8 cellular contexts compared by ENCODE assay signal in the genomic region with DNA sequence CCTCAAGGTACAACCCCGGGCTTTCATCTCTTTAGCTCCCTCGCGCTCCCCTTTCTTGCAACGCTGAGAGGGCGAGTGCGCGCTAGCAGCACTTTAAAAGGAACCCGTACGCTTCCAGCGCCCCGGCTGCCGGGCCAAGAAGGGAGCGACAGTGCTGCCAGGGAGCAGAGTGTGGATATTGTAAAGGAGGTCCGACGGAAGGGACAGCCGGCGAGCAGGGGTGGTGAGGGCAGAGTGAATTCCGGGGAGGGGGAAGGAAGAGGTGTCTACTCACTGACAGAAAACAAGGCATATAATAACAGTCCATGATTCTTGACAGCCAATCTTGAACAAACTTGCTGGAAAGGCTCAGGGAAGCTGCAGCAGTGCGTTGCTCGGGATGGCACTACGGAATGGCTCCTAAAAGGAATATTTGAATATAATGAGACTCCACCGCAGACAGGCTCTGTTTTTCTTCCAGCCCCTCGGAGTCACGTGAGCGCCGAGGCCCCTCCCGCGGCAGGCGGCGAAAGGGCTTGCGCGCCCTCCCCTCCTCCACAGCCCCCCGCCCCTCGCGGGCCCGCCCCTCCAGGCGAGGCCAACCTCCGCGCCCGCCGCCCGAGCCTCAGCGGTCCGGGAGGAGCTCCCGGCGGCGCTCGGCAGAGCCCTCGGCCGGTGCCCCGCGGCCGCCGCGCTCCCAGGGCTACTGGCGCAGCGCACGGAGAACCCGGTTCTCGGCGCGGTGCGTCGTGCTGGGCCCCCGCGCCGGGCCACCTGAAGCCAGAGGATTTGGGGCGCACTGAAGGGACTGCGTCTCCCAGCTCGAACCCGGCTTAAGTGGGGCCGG. TPM values are rescaled to one million over a fixed set of nuclear protein-coding genes. Genes with fewer than 3 reads are reported as not detected.
A peak's percentile ranks its signal among the peaks of the same experiment; 100 is the strongest.
DNase-seq lines count a peak whose midpoint lies in the region; ATAC-seq and TF ChIP-seq lines count a peak whose summit lies in the region.

No MANE protein-coding gene starts in this region.

- peaks cover 19% of the 10 kb centered on the region for H3K4me1 ChIP-seq in effector memory CD4-positive, alpha-beta T cell (ENCODE audit: control insufficient read depth, insufficient read depth, low read length, poor library complexity, severe bottlenecking)
- H3K4me1 ChIP-seq in right lobe of liver, result peaks cover 0 to 14% (median 3%) of the 10 kb centered on the region in 4 donors

- peaks cover 20% of the 10 kb centered on the region for H3K27me3 ChIP-seq in effector memory CD4-positive, alpha-beta T cell (replicated peaks; ENCODE audit: control insufficient read depth, insufficient read depth, low read length, poor library complexity, severe bottlenecking)
- no peaks in the 10 kb centered on the region for H3K27me3 ChIP-seq in right lobe of liver

- H3K4me1 Mint-ChIP-seq in CD14-positive monocyte, result peaks cover 29% of the 10 kb centered on the region
- peaks cover 41% of the 10 kb centered on the region for H3K4me1 Mint-ChIP-seq in HFFc6 (ENCODE audit: low read depth)
- H3K4me1 Mint-ChIP-seq in stimulated activated memory B cell treated with anti-CD40 and anti-IgM and Interleukin-4, amounts not matched to agents 10 μg/mL and 1 μg/mL and 100 μg/mL, for 72 hours, result peaks cover 40% of the 10 kb centered on the region

- DNase-seq in CD14-positive monocyte (ENCODE audit: low spot score), result no peak
- peak; percentile 69 for DNase-seq in HFFc6
- no peak for DNase-seq in SK-N-MC (ENCODE audit: low read depth, low spot score)
- DNase-seq in effector memory CD4-positive, alpha-beta T cell, result no peak
- peak; percentile 89 to 92 (median 92) for DNase-seq in right lobe of liver

- H3K27ac Mint-ChIP-seq in CD14-positive monocyte, result no peak overlapping the region
- H3K27ac Mint-ChIP-seq in HFFc6, result peak overlapping the region; percentile 64; the same call in 1 of the 2 replicates
- H3K27ac Mint-ChIP-seq in stimulated activated memory B cell treated with anti-CD40 and anti-IgM and Interleukin-4, amounts not matched to agents 10 μg/mL and 1 μg/mL and 100 μg/mL, for 72 hours, result peak overlapping the region; percentile 44

- WGBS in right lobe of liver (ENCODE audit: insufficient coverage, low coverage, low lambda C conversion rate, missing lambda C conversion rate), result 0% methylated on average over 26 of the region's 72 CpGs

- TF ChIP-seq CTCF in CD14-positive monocyte (IDR thresholded peaks at IDR 0.05) (no peak), HFFc6 (IDR thresholded peaks at IDR 0.05) (no peak), right lobe of liver (IDR thresholded peaks at IDR 0.05) (no peak)

- H3K9me3 ChIP-seq in SK-N-MC (ENCODE audit: low read depth, low read length), result no peaks in the 10 kb centered on the region
- H3K9me3 ChIP-seq in effector memory CD4-positive, alpha-beta T cell (ENCODE audit: control insufficient read depth, low read length), result no peaks in the 10 kb centered on the region
- no peaks in the 10 kb centered on the region for H3K9me3 ChIP-seq in right lobe of liver

- peaks cover 0 to 2% of the 10 kb centered on the region in 2 donors for H3K36me3 Mint-ChIP-seq in CD14-positive monocyte
- peaks cover 12% of the 10 kb centered on the region; the same call in 1 of the 2 replicates for H3K36me3 Mint-ChIP-seq in HFFc6 (ENCODE audit: low read depth)
- no peaks in the 10 kb centered on the region for H3K36me3 Mint-ChIP-seq in stimulated activated memory B cell treated with anti-CD40 and anti-IgM and Interleukin-4, amounts not matched to agents 10 μg/mL and 1 μg/mL and 100 μg/mL, for 72 hours

- peak overlapping the region; percentile 81 to 93 for H3K4me3 Mint-ChIP-seq in CD14-positive monocyte
- peak overlapping the region; percentile 91 for H3K4me3 Mint-ChIP-seq in HFFc6
- peak overlapping the region; percentile 86 for H3K4me3 Mint-ChIP-seq in stimulated activated memory B cell treated with anti-CD40 and anti-IgM and Interleukin-4, amounts not matched to agents 10 μg/mL and 1 μg/mL and 100 μg/mL, for 72 hours

- peak; percentile 88 for TF ChIP-seq POLR2A in right lobe of liver (IDR thresholded peaks at IDR 0.05)

- H3K4me3 ChIP-seq in SK-N-MC (peak overlapping the region; percentile 77), right lobe of liver (peak overlapping the region; percentile 51 to 69 (median 66))
- peak overlapping the region; percentile 54 for H3K4me3 ChIP-seq in effector memory CD4-positive, alpha-beta T cell (ENCODE audit: insufficient read depth, low read depth, low read length, poor library complexity, severe bottlenecking)

- H3K27ac ChIP-seq in SK-N-MC, result no peak overlapping the region
- H3K27ac ChIP-seq in effector memory CD4-positive, alpha-beta T cell (ENCODE audit: insufficient read depth, low read length, poor library complexity, severe bottlenecking), result no peak overlapping the region
- peak overlapping the region; percentile 59 to 86 (median 79) for H3K27ac ChIP-seq in right lobe of liver

- intact Hi-C loops in CD14-positive monocyte (cut with micrococcal nuclease) (no loop called here), right lobe of liver (cut with DNase I) (no loop called here)

- ATAC-seq in right lobe of liver (peak; percentile 88 to 97 (median 94)), HG03442 (IDR thresholded peaks at IDR 0.05; ENCODE audit: unreplicated experiment) (no peak), HG03460 (IDR thresholded peaks at IDR 0.05; ENCODE audit: unreplicated experiment) (no peak)
- peak; percentile 46 for ATAC-seq in stimulated activated memory B cell treated with anti-CD40 and anti-IgM and Interleukin-4, amounts not matched to agents 10 μg/mL and 1 μg/mL and 100 μg/mL, for 72 hours

- H3K36me3 ChIP-seq in SK-N-MC (ENCODE audit: insufficient read depth, low read length) (no peaks in the 10 kb centered on the region), right lobe of liver (no peaks in the 10 kb centered on the region)
- no peaks in the 10 kb centered on the region for H3K36me3 ChIP-seq in effector memory CD4-positive, alpha-beta T cell (ENCODE audit: control insufficient read depth, insufficient read depth, low read length)

- H3K27me3 Mint-ChIP-seq in CD14-positive monocyte (ENCODE audit: low read depth in 3 of 3) (peaks cover 77 to 92% (median 84%) of the 10 kb centered on the region in 3 donors), HFFc6 (ENCODE audit: insufficient read depth) (peaks cover 41% of the 10 kb centered on the region)
- peaks cover 79% of the 10 kb centered on the region for H3K27me3 Mint-ChIP-seq in stimulated activated memory B cell treated with anti-CD40 and anti-IgM and Interleukin-4, amounts not matched to agents 10 μg/mL and 1 μg/mL and 100 μg/mL, for 72 hours

- H3K9ac ChIP-seq in SK-N-MC (ENCODE audit: insufficient read length), result no peak overlapping the region

- H3K9me3 Mint-ChIP-seq in CD14-positive monocyte (peaks cover 0 to 20% (median 12%) of the 10 kb centered on the region in 7 donors), HFFc6 (no peaks in the 10 kb centered on the region)
- no peaks in the 10 kb centered on the region for H3K9me3 Mint-ChIP-seq in stimulated activated memory B cell treated with anti-CD40 and anti-IgM and Interleukin-4, amounts not matched to agents 10 μg/mL and 1 μg/mL and 100 μg/mL, for 72 hours

RNA-seq across cellular contexts. Expression of gene BMP4, which starts 3.4 kb away (rescaled TPM):
- polyA plus RNA-seq in CD14-positive monocyte, result under 1 TPM in 1 of 2 donors, not detected in 1; 0.28 TPM
- total RNA-seq in HFFc6 (2021; fragmentation: NEBNext Ultra II Directional; extraction: Animal tissue kit (Norgen Biotek cat#: 25700)), result 10 to 100 TPM in 2 of 6 experiments, 1 to 10 TPM in 4; 4.0 to 14.5 (median 4.4) TPM
- total RNA-seq in right lobe of liver, result 1 to 10 TPM; 1.8 to 3.1 (median 2.4) TPM

Comparison
In these comparisons a context has a peak if more than half of its experiments do, and no peak if none do; other contexts are left out.
1. DNase-seq: peak in HFFc6 (single experiment) and right lobe of liver (3 of 3); none in CD14-positive monocyte (single experiment), SK-N-MC (single experiment) and effector memory CD4-positive, alpha-beta T cell (0 of 3).
2. H3K27ac Mint-ChIP-seq: peak in HFFc6 (single experiment) and stimulated activated memory B cell treated with anti-CD40 and anti-IgM and Interleukin-4, amounts not matched to agents 10 μg/mL and 1 μg/mL and 100 μg/mL, for 72 hours (single experiment); none in CD14-positive monocyte (0 of 7).
3. H3K27ac ChIP-seq: peak in right lobe of liver (3 of 3); none in SK-N-MC (single experiment) and effector memory CD4-positive, alpha-beta T cell (single experiment).
4. ATAC-seq: peak in right lobe of liver (4 of 4) and stimulated activated memory B cell treated with anti-CD40 and anti-IgM and Interleukin-4, amounts not matched to agents 10 μg/mL and 1 μg/mL and 100 μg/mL, for 72 hours (single experiment); none in HG03442 (single experiment) and HG03460 (single experiment).
5. Peak in every context shown above with its lines, with median percentiles within 50 percentile points of each other: H3K4me3 Mint-ChIP-seq and H3K4me3 ChIP-seq.